Comparison of ENCODE assay signal across 15 cellular contexts in the genomic region with DNA sequence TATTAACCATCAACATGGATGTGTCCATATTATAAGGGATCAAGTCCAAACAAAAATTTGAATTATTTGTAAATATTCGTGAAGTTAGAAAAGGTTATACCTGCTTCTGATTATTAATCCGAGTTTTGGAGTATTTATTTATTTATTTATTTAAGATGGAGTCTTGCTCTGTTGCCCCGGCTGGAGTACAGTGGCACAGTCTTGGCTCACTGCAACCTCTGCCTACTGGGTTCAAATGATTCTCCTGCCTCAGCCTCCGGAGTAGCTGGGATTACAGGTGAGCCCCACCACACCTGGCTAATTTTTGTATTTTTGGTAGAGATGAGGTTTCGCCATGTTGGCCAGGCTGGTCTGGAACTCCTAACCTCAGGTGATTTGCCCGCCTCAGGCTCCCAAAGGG. TPM values are rescaled to one million over a fixed set of nuclear protein-coding genes. Genes with fewer than 3 reads are reported as not detected.
"Had no signal": no experiment of that assay in that cellular context is flagged by ENCODE, and none has a peak within 500 bp of the region (broad histone marks: within the 10 kb centered on the region; RNA-seq: fewer than 3 reads in every experiment).

No MANE protein-coding gene starts in this region.

RNA-seq across cellular contexts. Expression of gene CA14, which starts 41.7 kb away (rescaled TPM):
- total RNA-seq: activated naive CD4-positive, alpha-beta T cell treated with anti-CD3 and anti-CD28 coated beads for 36 hours; activated naive CD4-positive, alpha-beta T cell treated with anti-CD3 and anti-CD28 coated beads, Interleukin-2, amount 50 U/mL, for 72 hours; activated naive CD8-positive, alpha-beta T cell treated with anti-CD3 and anti-CD28 coated beads for 36 hours; activated naive CD8-positive, alpha-beta T cell treated with anti-CD3 and anti-CD28 coated beads, Interleukin-2, amount 10 ng/mL, durations not matched to agents 7 days and 5 days; activated T-cell treated with anti-CD3 and anti-CD28 coated beads, Interleukin-2, amount 50 U/mL, for 4 hours; activated T-cell treated with anti-CD3 and anti-CD28 coated beads, Interleukin-2, amount 50 U/mL, for 72 hours; activated T-helper 1 cell treated with anti-CD3 and anti-CD28 coated beads, Interleukin-12 subunit alpha, Interleukin-12 subunit beta, Interleukin-2, Interleukin-4 antibody, amounts not matched to agents 30 ng/mL and 10 ng/mL and 1 ng/mL, durations not matched to agents 14 hours and 24 hours and 36 hours; activated T-helper 17 cell treated with anti-CD3 and anti-CD28 coated beads, Interleukin-2, amount 50 U/mL, for 72 hours; activated T-helper 2 cell treated with anti-CD3 and anti-CD28 coated beads, Interferon-gamma antibody, Interleukin-2, Interleukin-4, amounts not matched to agents 10 μg/mL and 5 μg/mL and 100 μg/mL, durations not matched to agents 14 hours and 24 hours and 36 hours; aorta; ascending aorta; body of pancreas; breast epithelium; bronchial epithelial cell; chondrocyte had no signal
- polyA plus RNA-seq: aorta had no signal
